In genomic region chr11:103898065-103898464, GRCh38 we compare ENCODE assay signal across 10 cellular contexts.
DNase-seq lines count a peak whose midpoint lies in the region; ATAC-seq lines count a peak whose summit lies in the region.
"Had no signal": no experiment of that assay in that cellular context is flagged by ENCODE, and none has a peak within 500 bp of the region (broad histone marks: within the 10 kb centered on the region; RNA-seq: fewer than 3 reads in every experiment).

No MANE protein-coding gene starts in this region.

- H3K36me3 Mint-ChIP-seq in dendritic cell treated with granulocyte-macrophage colony-stimulating factor and Interleukin-4, amounts not matched to agents 40 ng/mL and 50 ng/mL, for 4 days (ENCODE audit: low read depth): no peaks in the 10 kb centered on the region
- H3K36me3 Mint-ChIP-seq: activated CD4-positive, alpha-beta memory T cell treated with anti-CD3 and anti-CD28 coated beads for 36 hours had no signal

- intact Hi-C loops in dendritic cell treated with granulocyte-macrophage colony-stimulating factor and Interleukin-4, amounts not matched to agents 40 ng/mL and 50 ng/mL, for 4 days (cut with micrococcal nuclease): no loop called here
- intact Hi-C loops in left colon (cut with DNase I, micrococcal nuclease): no loop called here

- DNase-seq in HCEC 1CT (no peak), GOT3 (lab: John Stamatoyannopoulos, UW) (no peak), left colon (no peak)
- DNase-seq in activated effector memory CD4-positive, alpha-beta T cell treated with anti-CD3 and anti-CD28 coated beads, Interleukin-2, amount 50 U/mL, for 16 hours: no peak
- DNase-seq: activated CD4-positive, alpha-beta memory T cell treated with anti-CD3 and anti-CD28 coated beads for 36 hours; NCI-H1105 had no signal

- no peak overlapping the region for H3K4me3 Mint-ChIP-seq in dendritic cell treated with granulocyte-macrophage colony-stimulating factor and Interleukin-4, amounts not matched to agents 40 ng/mL and 50 ng/mL, for 4 days
- H3K4me3 Mint-ChIP-seq: activated CD4-positive, alpha-beta memory T cell treated with anti-CD3 and anti-CD28 coated beads for 36 hours had no signal

- no peaks in the 10 kb centered on the region for H3K27me3 Mint-ChIP-seq in dendritic cell treated with granulocyte-macrophage colony-stimulating factor and Interleukin-4, amounts not matched to agents 40 ng/mL and 50 ng/mL, for 4 days
- H3K27me3 Mint-ChIP-seq: activated CD4-positive, alpha-beta memory T cell treated with anti-CD3 and anti-CD28 coated beads for 36 hours had no signal

- H3K4me1 Mint-ChIP-seq in dendritic cell treated with granulocyte-macrophage colony-stimulating factor and Interleukin-4, amounts not matched to agents 40 ng/mL and 50 ng/mL, for 4 days (ENCODE audit: low read depth): peaks cover 28% of the 10 kb centered on the region

- peak; percentile 62 for ATAC-seq in GM18870 (IDR thresholded peaks at IDR 0.05; ENCODE audit: unreplicated experiment)
- ATAC-seq in GM21717 (IDR thresholded peaks at IDR 0.05; ENCODE audit: unreplicated experiment): peak; percentile 73
- peak; percentile 61 for ATAC-seq in HG03159 (IDR thresholded peaks at IDR 0.05; ENCODE audit: unreplicated experiment)
- no peak for ATAC-seq in left colon

- H3K9me3 Mint-ChIP-seq in dendritic cell treated with granulocyte-macrophage colony-stimulating factor and Interleukin-4, amounts not matched to agents 40 ng/mL and 50 ng/mL, for 4 days: no peaks in the 10 kb centered on the region
- H3K9me3 Mint-ChIP-seq: activated CD4-positive, alpha-beta memory T cell treated with anti-CD3 and anti-CD28 coated beads for 36 hours had no signal

- peak overlapping the region; percentile 1 for H3K27ac Mint-ChIP-seq in dendritic cell treated with granulocyte-macrophage colony-stimulating factor and Interleukin-4, amounts not matched to agents 40 ng/mL and 50 ng/mL, for 4 days
- H3K27ac Mint-ChIP-seq: activated CD4-positive, alpha-beta memory T cell treated with anti-CD3 and anti-CD28 coated beads for 36 hours had no signal
